9 cellular contexts compared by ENCODE assay signal in genomic region chr1:196372896-196373536, GRCh38.
A peak's percentile ranks its signal among the peaks of the same experiment; 100 is the strongest.
DNase-seq lines count a peak whose midpoint lies in the region; ATAC-seq and TF ChIP-seq lines count a peak whose summit lies in the region.
"Had no signal": no experiment of that assay in that cellular context is flagged by ENCODE, and none has a peak within 500 bp of the region (broad histone marks: within the 10 kb centered on the region; RNA-seq: fewer than 3 reads in every experiment).

No MANE protein-coding gene starts in this region.

- POLR2A ChIA-PET in WTC11 (lab: Charles Lee): no interaction called here

- no peaks in the 10 kb centered on the region for H3K9me3 ChIP-seq in liver (ENCODE audit: control insufficient read depth in 4 of 4, low read length in 3 of 4)
- H3K9me3 ChIP-seq: BLaER1 had no signal

- H3K27ac ChIP-seq in liver (ENCODE audit: low read depth in 1 of 2, low read length in 2 of 2): no peak overlapping the region
- H3K27ac ChIP-seq: BLaER1 had no signal

- ATAC-seq in GM21528 (IDR thresholded peaks at IDR 0.05; ENCODE audit: low FRiP score, unreplicated experiment): peak; percentile 83
- ATAC-seq in WTC11: peak; percentile 57

- H3K4me1 Mint-ChIP-seq in WTC11: peaks cover 24% of the 10 kb centered on the region

- H3K36me3 Mint-ChIP-seq in WTC11: peaks cover 9% of the 10 kb centered on the region

- peaks cover 0 to 2% (median 0%) of the 10 kb centered on the region in 4 donors for H3K36me3 ChIP-seq in liver (ENCODE audit: control insufficient read depth in 4 of 4, insufficient read depth in 3 of 4, low read depth in 1 of 4, low read length in 3 of 4)
- H3K36me3 ChIP-seq: BLaER1 had no signal

- peaks cover 0 to 1% (median 0%) of the 10 kb centered on the region in 4 donors for H3K4me1 ChIP-seq in liver (ENCODE audit: control insufficient read depth in 4 of 4, insufficient read depth in 4 of 4, low read length in 3 of 4)
- H3K4me1 ChIP-seq: BLaER1 had no signal

- TF ChIP-seq CTCF in WTC11 (IDR thresholded peaks at IDR 0.05): peak; percentile 31; the same call in 1 of the 2 replicates
- peak; percentile 29 for TF ChIP-seq CTCF in liver (IDR thresholded peaks at IDR 0.05; ENCODE audit: low read depth, low read length, missing input control)

- CTCF ChIA-PET in WTC11 (lab: Charles Lee): interaction anchor here (0.6 to 1.5 kb wide), 6 partner anchors 10 to 236 kb away, joined by 3 to 4 read pairs (median 3); no protein-coding TSS in a partner anchor

- no peak overlapping the region for H3K4me3 Mint-ChIP-seq in WTC11

- WGBS in liver: 75% methylated on average over 2 of the region's 2 CpGs

- H3K9ac ChIP-seq in liver (ENCODE audit: low read depth in 1 of 2, low read length in 2 of 2): no peak overlapping the region
- H3K9ac ChIP-seq: BLaER1 had no signal

- H3K4me3 ChIP-seq in liver (ENCODE audit: low read depth in 1 of 3, low read length in 3 of 3): no peak overlapping the region
- H3K4me3 ChIP-seq: BLaER1 had no signal

- no peaks in the 10 kb centered on the region for H3K9me3 Mint-ChIP-seq in WTC11

- H3K27me3 Mint-ChIP-seq in WTC11 (ENCODE audit: low read depth): no peaks in the 10 kb centered on the region

- no peak overlapping the region for H3K27ac Mint-ChIP-seq in WTC11

- no peaks in the 10 kb centered on the region for H3K27me3 ChIP-seq in liver (ENCODE audit: control insufficient read depth in 4 of 4, insufficient read depth in 4 of 4, low read length in 3 of 4)
- H3K27me3 ChIP-seq: BLaER1 had no signal

- DNase-seq in DMS153 treated with DMSO at 0.1 percent for 48 hours (lab: John Stamatoyannopoulos, UW; ENCODE audit: unreplicated experiment) (peak; percentile 40), DMS153 (lab: John Stamatoyannopoulos, UW) (no peak), HT-29 (ENCODE audit: low spot score) (peak; percentile 70), WTC11 (ENCODE audit: low spot score) (no peak), amygdala (lab: John Stamatoyannopoulos, UW) (no peak)
- no peak for DNase-seq in stimulated activated CD4-positive, alpha-beta T cell treated with anti-CD3 and anti-CD28 coated beads, Interleukin-2, amount 100 ng/mL, for 24 hours

- TF ChIP-seq RAD21 in liver (IDR thresholded peaks at IDR 0.05): peak; percentile 44 to 48

TF ChIP-seq in WTC11, 78 proteins besides CTCF, POLR2A, EP300 and RAD21 (continues in another document):
- no peak for TF ChIP-seq ZSCAN18 (CRISPR knock-in tag; IDR thresholded peaks at IDR 0.05)
- no peak for TF ChIP-seq TP53 (CRISPR knock-in tag; IDR thresholded peaks at IDR 0.05)
- TF ChIP-seq TEAD4 (CRISPR knock-in tag; IDR thresholded peaks at IDR 0.05): no peak
- no peak for TF ChIP-seq E2F1 (CRISPR knock-in tag; IDR thresholded peaks at IDR 0.05)
- TF ChIP-seq RORB (CRISPR knock-in tag; IDR thresholded peaks at IDR 0.05): no peak
- TF ChIP-seq FOXJ3 (CRISPR knock-in tag; IDR thresholded peaks at IDR 0.05; ENCODE audit: borderline replicate concordance): no peak
- no peak for TF ChIP-seq ESRRA (CRISPR knock-in tag; IDR thresholded peaks at IDR 0.05; ENCODE audit: borderline replicate concordance)
- no peak for TF ChIP-seq NR3C1 (CRISPR knock-in tag; conservative IDR thresholded peaks at IDR 0.05; ENCODE audit: low read depth)
- no peak for TF ChIP-seq JAZF1 (CRISPR knock-in tag; IDR thresholded peaks at IDR 0.05)

TF ChIP-seq in liver, 16 proteins besides CTCF, POLR2A, EP300 and RAD21:
- TF ChIP-seq ATF3 (IDR thresholded peaks at IDR 0.05) (no peak), FOXA1 (IDR thresholded peaks at IDR 0.05) (no peak), EGR1 (IDR thresholded peaks at IDR 0.05; ENCODE audit: low read depth in 2 of 2) (no peak), HNF4G (IDR thresholded peaks at IDR 0.05) (no peak), YY1 (IDR thresholded peaks at IDR 0.05) (no peak), NR2F2 (IDR thresholded peaks at IDR 0.05) (no peak)

Comparison
In these comparisons a context has a peak if more than half of its experiments do, and no peak if none do; other contexts are left out.
1. DNase-seq: peak in DMS153 treated with DMSO at 0.1 percent for 48 hours (single experiment) and HT-29 (single experiment); none in DMS153 (single experiment), WTC11 (single experiment), amygdala (0 of 56) and stimulated activated CD4-positive, alpha-beta T cell treated with anti-CD3 and anti-CD28 coated beads, Interleukin-2, amount 100 ng/mL, for 24 hours (0 of 2).